ENCODE assay signal across 9 cellular contexts in the genomic region with DNA sequence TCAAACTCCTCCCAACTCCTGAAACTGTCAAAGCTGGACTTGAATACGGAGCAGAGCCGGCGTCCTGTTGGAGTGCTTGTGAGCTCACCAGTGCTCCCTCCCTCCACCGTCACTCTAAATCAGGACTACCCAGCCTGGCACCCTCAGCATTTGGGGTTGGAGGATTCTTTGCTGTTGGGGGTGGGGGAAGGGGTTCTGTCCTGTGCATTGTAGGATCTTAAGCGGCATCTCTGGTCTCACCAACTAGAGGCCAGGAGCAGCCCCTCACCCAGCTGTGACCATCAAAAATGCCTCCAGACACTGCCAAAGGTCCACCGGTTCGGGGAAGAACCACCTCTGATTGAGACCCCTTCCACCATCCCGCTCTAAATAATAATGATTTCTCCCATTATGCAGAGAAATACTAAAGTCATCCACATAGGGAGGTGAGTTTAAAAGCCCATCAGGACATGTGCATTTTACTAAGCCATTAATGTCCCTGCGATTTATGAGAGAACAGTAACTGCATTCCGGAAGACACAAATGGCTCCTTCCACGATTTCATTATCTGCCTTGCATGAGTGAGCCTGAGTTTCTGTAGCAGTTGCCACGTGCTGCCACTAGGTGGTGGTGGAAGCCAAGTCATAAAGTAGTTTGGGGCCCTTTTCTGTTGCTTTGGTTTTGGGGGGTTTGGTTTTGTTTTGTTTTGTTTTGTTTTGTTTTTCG. TPM values are rescaled to one million over a fixed set of nuclear protein-coding genes. Genes with fewer than 3 reads are reported as not detected.
DNase-seq lines count a peak whose midpoint lies in the region; ATAC-seq, FAIRE-seq and TF ChIP-seq lines count a peak whose summit lies in the region.
"Had no signal": no experiment of that assay in that cellular context is flagged by ENCODE, and none has a peak within 500 bp of the region (broad histone marks: within the 10 kb centered on the region; RNA-seq: fewer than 3 reads in every experiment).

No MANE protein-coding gene starts in this region.

- CTCF ChIA-PET in BJ (lab: Yijun Ruan, JAX) = interaction anchor here (0.7 to 1.2 kb wide), 7 partner anchors 9 to 1052 kb away, joined by 3 read pairs; no protein-coding TSS in a partner anchor

- ATAC-seq in GM21367 (IDR thresholded peaks at IDR 0.05; ENCODE audit: unreplicated experiment) = no peak

- H3K9me3 ChIP-seq in testis = no peaks in the 10 kb centered on the region

- TF ChIP-seq CTCF in BJ (IDR thresholded peaks at IDR 0.05; ENCODE audit: insufficient read depth, low read depth, low read length) (peak; percentile 83), foreskin fibroblast (IDR thresholded peaks at IDR 0.05; ENCODE audit: low read depth, low read length) (peak; percentile 74), testis (IDR thresholded peaks at IDR 0.05) (peak; percentile 74 to 92 (median 83))

- H3K27ac ChIP-seq in testis = no peak overlapping the region
- H3K27ac ChIP-seq: SJSA1 had no signal

- DNase-seq in BJ (ENCODE audit: low read depth) (peak; percentile 1), HCEC 1CT (peak; percentile 47), RCC 7860 (ENCODE audit: low spot score) (peak; percentile 16), foreskin fibroblast (peak; percentile 42 to 74), occipital lobe (lab: John Stamatoyannopoulos, UW) (peak; percentile 3), testis (peak; percentile 81)
- DNase-seq in activated T-helper 1 cell treated with anti-CD3 and anti-CD28 coated beads, Interleukin-2, amount 50 U/mL, for 16 hours (ENCODE audit: low read depth in 1 of 2, low spot score in 1 of 2) = peak; percentile 9 to 31

- no peak for TF ChIP-seq POLR2A in testis (IDR thresholded peaks at IDR 0.05)

- H3K4me3 ChIP-seq in BJ (ENCODE audit: low read depth, low read length) = peak overlapping the region; percentile 23; the same call in 1 of the 2 replicates
- peak overlapping the region; percentile 20 to 33 for H3K4me3 ChIP-seq in foreskin fibroblast (ENCODE audit: low read depth in 1 of 2, low read length in 2 of 2)
- no peak overlapping the region for H3K4me3 ChIP-seq in testis
- H3K4me3 ChIP-seq: SJSA1 had no signal

- H3K27me3 ChIP-seq in BJ (ENCODE audit: control insufficient read depth, insufficient read depth, low read length) = no peaks in the 10 kb centered on the region
- no peaks in the 10 kb centered on the region for H3K27me3 ChIP-seq in testis
- H3K27me3 ChIP-seq: SJSA1 had no signal

- H3K4me1 ChIP-seq in testis = no peaks in the 10 kb centered on the region
- H3K4me1 ChIP-seq: SJSA1 had no signal

- no peaks in the 10 kb centered on the region for H3K36me3 ChIP-seq in BJ (ENCODE audit: control insufficient read depth, insufficient read depth, low read length)
- H3K36me3 ChIP-seq in testis (ENCODE audit: low read depth, missing control alignments) = no peaks in the 10 kb centered on the region
- H3K36me3 ChIP-seq: SJSA1 had no signal

- 2 to 3% methylated on average over 12 to 13 of the region's 13 CpGs for WGBS in testis, 2 donors

- POLR2A ChIA-PET in BJ (lab: Charles Lee) = interaction anchor here (0.8 kb wide), 1 partner anchor 932 kb away, joined by 6 read pairs; no protein-coding TSS in a partner anchor

- no peak for FAIRE-seq in RCC 7860 (lab: Jason Lieb, UNC)

- intact Hi-C loops in testis (cut with DNase I; ENCODE audit: low total_unique reads) = no loop called here

RNA-seq across cellular contexts. Expression of a gene that starts 16.1 kb away (rescaled TPM):
- polyA plus RNA-seq in BJ (2011; rRNA removed) (not detected in 2 replicates), testis (ENCODE audit: insufficient read depth, low read depth, low replicate concordance) (9.9 TPM)
- polyA minus RNA-seq in BJ (2011; rRNA and poly(A)+ RNA removed) = not detected in 2 replicates
- total RNA-seq in occipital lobe (not detected), testis (1 to 10 TPM; 2.9 to 4.6 TPM)
- total RNA-seq: SJSA1 had no signal

RNA-seq across cellular contexts. Expression of a gene that starts 41.3 kb away (rescaled TPM):
- polyA plus RNA-seq in BJ (2011; rRNA removed) = not detected in 2 replicates
- polyA minus RNA-seq in BJ (2011; rRNA and poly(A)+ RNA removed) = not detected in 2 replicates
- total RNA-seq in occipital lobe = not detected
- total RNA-seq in testis = under 1 TPM in 1 of 2 donors, not detected in 1; 0.19 TPM
- not detected for polyA plus RNA-seq in testis (ENCODE audit: insufficient read depth, low read depth, low replicate concordance)
- total RNA-seq: SJSA1 had no signal

Comparison
In these comparisons a context has a peak if more than half of its experiments do, and no peak if none do; other contexts are left out.
1. DNase-seq: peak in every context shown above with its lines; median percentile 81 in testis; 58 in foreskin fibroblast; 47 in HCEC 1CT; 20 in activated T-helper 1 cell treated with anti-CD3 and anti-CD28 coated beads, Interleukin-2, amount 50 U/mL, for 16 hours; 16 in RCC 7860; 3 in occipital lobe; 1 in BJ.
2. H3K4me3 ChIP-seq: peak in BJ (single experiment) and foreskin fibroblast (2 of 2); none in testis (0 of 2).
3. Peak in every context shown above with its lines, with median percentiles within 50 percentile points of each other: CTCF ChIP-seq.